In genomic region chr22:43293661-43294392, GRCh38 we compare ENCODE assay signal across 12 cellular contexts. TPM values are rescaled to one million over a fixed set of nuclear protein-coding genes. Genes with fewer than 3 reads are reported as not detected.
DNase-seq lines count a peak whose midpoint lies in the region; ATAC-seq and TF ChIP-seq lines count a peak whose summit lies in the region.
"Had no signal": no experiment of that assay in that cellular context is flagged by ENCODE, and none has a peak within 500 bp of the region (broad histone marks: within the 10 kb centered on the region; RNA-seq: fewer than 3 reads in every experiment).

No MANE protein-coding gene starts in this region.

- no peaks in the 10 kb centered on the region for H3K36me3 Mint-ChIP-seq in stimulated activated naive B cell treated with anti-CD40 and anti-IgM and Interleukin-4, amounts not matched to agents 10 μg/mL and 1 μg/mL and 100 μg/mL, for 72 hours

- 59 to 64% (median 63%) methylated on average over 15 of the region's 15 CpGs for WGBS in ovary, 3 donors

- H3K4me1 ChIP-seq in ovary (ENCODE audit: insufficient read depth), result peaks cover 53% of the 10 kb centered on the region
- H3K4me1 ChIP-seq: parathyroid adenoma had no signal

- intact Hi-C loops in ovary (cut with DNase I), result loop anchor here in 1 of 4 donors (10.0 kb wide), 1 partner anchor 51 kb away; the partner anchor contains the start of gene SCUBE1

- no peak for TF ChIP-seq EP300 in ovary (IDR thresholded peaks at IDR 0.05)

- no peak overlapping the region for H3K4me3 Mint-ChIP-seq in stimulated activated naive B cell treated with anti-CD40 and anti-IgM and Interleukin-4, amounts not matched to agents 10 μg/mL and 1 μg/mL and 100 μg/mL, for 72 hours
- H3K4me3 Mint-ChIP-seq: effector memory CD8-positive, alpha-beta T cell had no signal

- H3K4me1 Mint-ChIP-seq in stimulated activated naive B cell treated with anti-CD40 and anti-IgM and Interleukin-4, amounts not matched to agents 10 μg/mL and 1 μg/mL and 100 μg/mL, for 72 hours, result peaks cover 0 to 4% of the 10 kb centered on the region in 2 donors

- peaks cover 0 to 5% of the 10 kb centered on the region in 2 donors for H3K27me3 Mint-ChIP-seq in stimulated activated naive B cell treated with anti-CD40 and anti-IgM and Interleukin-4, amounts not matched to agents 10 μg/mL and 1 μg/mL and 100 μg/mL, for 72 hours
- H3K27me3 Mint-ChIP-seq: effector memory CD8-positive, alpha-beta T cell had no signal

- H3K27ac Mint-ChIP-seq in stimulated activated naive B cell treated with anti-CD40 and anti-IgM and Interleukin-4, amounts not matched to agents 10 μg/mL and 1 μg/mL and 100 μg/mL, for 72 hours, result no peak overlapping the region
- H3K27ac Mint-ChIP-seq: effector memory CD8-positive, alpha-beta T cell had no signal

- no peaks in the 10 kb centered on the region for H3K9me3 Mint-ChIP-seq in stimulated activated naive B cell treated with anti-CD40 and anti-IgM and Interleukin-4, amounts not matched to agents 10 μg/mL and 1 μg/mL and 100 μg/mL, for 72 hours
- H3K9me3 Mint-ChIP-seq: effector memory CD8-positive, alpha-beta T cell had no signal

- no peaks in the 10 kb centered on the region for H3K27me3 ChIP-seq in ovary

- H3K36me3 ChIP-seq in ovary, result no peaks in the 10 kb centered on the region

- no peak for ATAC-seq in stimulated activated naive B cell treated with anti-CD40 and anti-IgM and Interleukin-4, amounts not matched to agents 10 μg/mL and 1 μg/mL and 100 μg/mL, for 72 hours (replicated peaks)
- ATAC-seq: effector memory CD8-positive, alpha-beta T cell had no signal

- H3K27ac ChIP-seq in epithelial cell of prostate, result no peak overlapping the region
- H3K27ac ChIP-seq in ovary, result peak overlapping the region; percentile 11 to 59
- H3K27ac ChIP-seq: parathyroid adenoma had no signal

- H3K9me3 ChIP-seq in ovary, result no peaks in the 10 kb centered on the region

- H3K4me3 ChIP-seq in ovary, result no peak overlapping the region

- DNase-seq in DMS153 treated with DMSO at 0.1 percent for 48 hours (lab: John Stamatoyannopoulos, UW; ENCODE audit: unreplicated experiment) (peak; percentile 97), NCI-H345 treated with DMSO at 0.1 percent for 48 hours (lab: John Stamatoyannopoulos, UW; ENCODE audit: unreplicated experiment) (peak; percentile 7), epithelial cell of prostate (ENCODE audit: low read depth, low spot score) (peak; percentile 3), ovary (peak; percentile 71 to 84 (median 81)), ecto neural progenitor cell (ENCODE audit: low spot score) (no peak), NCI-H1436 treated with DMSO at 0.1 percent for 48 hours (lab: John Stamatoyannopoulos, UW) (no peak)
- no peak for DNase-seq in stimulated activated naive B cell treated with anti-CD40 and anti-IgM and Interleukin-4, amounts not matched to agents 10 μg/mL and 1 μg/mL and 100 μg/mL, for 72 hours
- no peak for DNase-seq in activated T-cell treated with anti-CD3 and anti-CD28 coated beads, Interleukin-2, amount 50 U/mL, for 1 hour
- DNase-seq: activated CD8-positive, alpha-beta memory T cell treated with anti-CD3 and anti-CD28 coated beads, Interleukin-2, amount 50 U/mL, for 48 hours; effector memory CD8-positive, alpha-beta T cell; NK-92 treated with Interleukin-12 subunit alpha and Interleukin-12 subunit beta, amount 100 ng/mL, for 24 hours had no signal

- no peak for TF ChIP-seq POLR2A in ovary (IDR thresholded peaks at IDR 0.05)

- no peak for TF ChIP-seq CTCF in ovary (IDR thresholded peaks at IDR 0.05)

RNA-seq across cellular contexts. Expression of gene SCUBE1, which starts 49.3 kb away (rescaled TPM):
- total RNA-seq in ovary, result 100 to 1,000 TPM in 4 of 7 donors, 10 to 100 TPM in 1, 1 to 10 TPM in 2; 5.5 to 202 (median 101) TPM
- polyA plus RNA-seq in ovary, result 10 to 100 TPM; 11.1 to 20.1 TPM

Comparison
In these comparisons a context has a peak if more than half of its experiments do, and no peak if none do; other contexts are left out.
1. DNase-seq: peak in DMS153 treated with DMSO at 0.1 percent for 48 hours (single experiment), NCI-H345 treated with DMSO at 0.1 percent for 48 hours (single experiment), epithelial cell of prostate (single experiment) and ovary (5 of 5); none in ecto neural progenitor cell (single experiment), stimulated activated naive B cell treated with anti-CD40 and anti-IgM and Interleukin-4, amounts not matched to agents 10 μg/mL and 1 μg/mL and 100 μg/mL, for 72 hours (single experiment), activated T-cell treated with anti-CD3 and anti-CD28 coated beads, Interleukin-2, amount 50 U/mL, for 1 hour (single experiment) and NCI-H1436 treated with DMSO at 0.1 percent for 48 hours (single experiment).